ENCODE assay signal across 8 cellular contexts in the genomic region with DNA sequence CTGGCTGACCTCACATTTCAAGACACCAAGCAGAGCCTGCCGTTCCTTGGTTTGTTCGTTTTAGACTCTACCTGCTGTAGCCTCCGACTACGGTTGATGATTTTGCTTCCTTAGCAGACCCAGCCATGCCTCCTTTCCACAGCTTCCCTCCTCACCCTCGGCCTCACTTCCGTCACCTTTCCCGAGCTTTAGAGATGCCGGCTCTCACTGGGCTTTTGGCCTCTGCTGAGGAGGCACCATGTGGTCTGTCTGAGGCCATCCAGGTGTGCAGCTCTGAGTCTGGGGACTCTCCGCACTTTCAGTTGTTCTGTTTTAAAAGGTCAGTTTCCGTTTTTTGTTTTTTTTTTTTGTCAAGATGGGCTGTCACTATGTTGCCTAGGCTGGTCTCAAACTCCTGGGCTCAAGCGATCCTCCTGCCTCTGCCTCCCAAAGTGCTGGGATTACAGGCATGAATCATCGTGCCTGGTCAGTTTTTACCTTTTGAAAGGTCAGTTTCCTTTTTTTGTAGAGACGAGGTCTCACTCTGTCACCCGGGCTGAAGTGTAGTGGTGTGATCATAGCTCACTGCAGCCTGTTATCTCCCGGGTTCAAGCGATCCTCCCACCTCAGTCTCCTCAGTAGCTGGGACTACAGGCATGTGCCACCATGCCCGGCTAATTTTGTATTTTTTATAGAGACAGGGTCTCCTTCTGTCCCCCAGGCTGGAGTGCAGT. TPM values are rescaled to one million over a fixed set of nuclear protein-coding genes. Genes with fewer than 3 reads are reported as not detected.
DNase-seq lines count a peak whose midpoint lies in the region; ATAC-seq, FAIRE-seq and TF ChIP-seq lines count a peak whose summit lies in the region.

No MANE protein-coding gene starts in this region.

- no peaks in the 10 kb centered on the region for H3K9me3 Mint-ChIP-seq in activated CD8-positive, alpha-beta T cell treated with anti-CD3 and anti-CD28 coated beads, Interleukin-2, amount 10 ng/mL, durations not matched to agents 7 days and 5 days (ENCODE audit: insufficient read depth)
- no peaks in the 10 kb centered on the region for H3K9me3 Mint-ChIP-seq in activated CD8-positive, alpha-beta T cell treated with anti-CD3 and anti-CD28 coated beads for 36 hours
- H3K9me3 Mint-ChIP-seq in stimulated activated memory B cell treated with anti-CD40 and anti-IgM and Interleukin-4, amounts not matched to agents 10 μg/mL and 1 μg/mL and 100 μg/mL, for 72 hours: no peaks in the 10 kb centered on the region

- peak overlapping the region; percentile 58 for H3K27ac Mint-ChIP-seq in activated CD8-positive, alpha-beta T cell treated with anti-CD3 and anti-CD28 coated beads, Interleukin-2, amount 10 ng/mL, durations not matched to agents 7 days and 5 days
- no peak overlapping the region for H3K27ac Mint-ChIP-seq in activated CD8-positive, alpha-beta T cell treated with anti-CD3 and anti-CD28 coated beads for 36 hours
- peak overlapping the region; percentile 93 for H3K27ac Mint-ChIP-seq in stimulated activated memory B cell treated with anti-CD40 and anti-IgM and Interleukin-4, amounts not matched to agents 10 μg/mL and 1 μg/mL and 100 μg/mL, for 72 hours

- peak overlapping the region; percentile 21; the same call in 1 of the 2 replicates for H3K27ac ChIP-seq in HL-60 (replicated peaks)
- H3K27ac ChIP-seq in kidney (ENCODE audit: low read depth in 2 of 2, low read length in 2 of 2): no peak overlapping the region
- no peak overlapping the region for H3K27ac ChIP-seq in uterus

- H3K36me3 Mint-ChIP-seq in activated CD8-positive, alpha-beta T cell treated with anti-CD3 and anti-CD28 coated beads, Interleukin-2, amount 10 ng/mL, durations not matched to agents 7 days and 5 days (ENCODE audit: low read depth): peaks cover 42% of the 10 kb centered on the region
- peaks cover 11% of the 10 kb centered on the region for H3K36me3 Mint-ChIP-seq in activated CD8-positive, alpha-beta T cell treated with anti-CD3 and anti-CD28 coated beads for 36 hours (ENCODE audit: low read depth)
- H3K36me3 Mint-ChIP-seq in stimulated activated memory B cell treated with anti-CD40 and anti-IgM and Interleukin-4, amounts not matched to agents 10 μg/mL and 1 μg/mL and 100 μg/mL, for 72 hours: peaks cover 66% of the 10 kb centered on the region

- H3K36me3 ChIP-seq in kidney (ENCODE audit: control insufficient read depth in 1 of 2, insufficient read depth in 2 of 2, low read length in 2 of 2) (peaks cover 0 to 11% of the 10 kb centered on the region in 2 donors), uterus (no peaks in the 10 kb centered on the region)

- intact Hi-C loops in activated CD8-positive, alpha-beta T cell treated with anti-CD3 and anti-CD28 coated beads for 36 hours (cut with micrococcal nuclease): no loop called here
- intact Hi-C loops in kidney (cut with DNase I): no loop called here
- intact Hi-C loops in uterus (cut with DNase I; ENCODE audit: low total_unique reads): no loop called here

- no peak for FAIRE-seq in kidney (lab: Jason Lieb, UNC)

- H3K4me3 ChIP-seq in HL-60 (replicated peaks; ENCODE audit: insufficient read depth, low read length) (no peak overlapping the region), kidney (ENCODE audit: low read length in 2 of 2) (no peak overlapping the region), uterus (no peak overlapping the region)

- POLR2A ChIA-PET in activated CD8-positive, alpha-beta T cell treated with anti-CD3 and anti-CD28 coated beads, Interleukin-2, amount 10 ng/mL, durations not matched to agents 7 days and 5 days (lab: Charles Lee): no interaction called here
- POLR2A ChIA-PET in activated CD8-positive, alpha-beta T cell treated with anti-CD3 and anti-CD28 coated beads for 36 hours (lab: Charles Lee): interaction anchor here (1.0 to 1.6 kb wide), 4 partner anchors 11 to 19 kb away, joined by 3 to 4 read pairs (median 3); a partner anchor contains a TSS

- no peaks in the 10 kb centered on the region for H3K4me1 ChIP-seq in kidney (ENCODE audit: control insufficient read depth in 1 of 2, insufficient read depth in 1 of 2, low read depth in 1 of 2, low read length in 2 of 2)
- no peaks in the 10 kb centered on the region for H3K4me1 ChIP-seq in uterus

- ATAC-seq in activated CD8-positive, alpha-beta T cell treated with anti-CD3 and anti-CD28 coated beads, Interleukin-2, amount 10 ng/mL, durations not matched to agents 7 days and 5 days: no peak
- ATAC-seq in activated CD8-positive, alpha-beta T cell treated with anti-CD3 and anti-CD28 coated beads for 36 hours: no peak
- peak; percentile 38 for ATAC-seq in GM21825 (IDR thresholded peaks at IDR 0.05; ENCODE audit: unreplicated experiment)
- peak; percentile 85 for ATAC-seq in stimulated activated memory B cell treated with anti-CD40 and anti-IgM and Interleukin-4, amounts not matched to agents 10 μg/mL and 1 μg/mL and 100 μg/mL, for 72 hours

- no peaks in the 10 kb centered on the region for H3K9me3 ChIP-seq in kidney (ENCODE audit: control insufficient read depth in 1 of 2, low read length in 2 of 2)
- no peaks in the 10 kb centered on the region for H3K9me3 ChIP-seq in uterus

- CTCF ChIA-PET in activated CD8-positive, alpha-beta T cell treated with anti-CD3 and anti-CD28 coated beads, Interleukin-2, amount 10 ng/mL, durations not matched to agents 7 days and 5 days (lab: Charles Lee): no interaction called here
- CTCF ChIA-PET in activated CD8-positive, alpha-beta T cell treated with anti-CD3 and anti-CD28 coated beads for 36 hours (lab: Charles Lee): interaction anchor here (1.5 kb wide), 1 partner anchor 13 kb away, joined by 3 read pairs; no protein-coding TSS in a partner anchor

- no peak overlapping the region for H3K9ac ChIP-seq in kidney (ENCODE audit: low read length in 2 of 2)

- H3K4me1 Mint-ChIP-seq in activated CD8-positive, alpha-beta T cell treated with anti-CD3 and anti-CD28 coated beads, Interleukin-2, amount 10 ng/mL, durations not matched to agents 7 days and 5 days (ENCODE audit: low read depth): peaks cover 19% of the 10 kb centered on the region
- no peaks in the 10 kb centered on the region for H3K4me1 Mint-ChIP-seq in activated CD8-positive, alpha-beta T cell treated with anti-CD3 and anti-CD28 coated beads for 36 hours (ENCODE audit: low read depth)
- peaks cover 70% of the 10 kb centered on the region for H3K4me1 Mint-ChIP-seq in stimulated activated memory B cell treated with anti-CD40 and anti-IgM and Interleukin-4, amounts not matched to agents 10 μg/mL and 1 μg/mL and 100 μg/mL, for 72 hours

- no peak overlapping the region for H3K4me3 Mint-ChIP-seq in activated CD8-positive, alpha-beta T cell treated with anti-CD3 and anti-CD28 coated beads, Interleukin-2, amount 10 ng/mL, durations not matched to agents 7 days and 5 days
- no peak overlapping the region for H3K4me3 Mint-ChIP-seq in activated CD8-positive, alpha-beta T cell treated with anti-CD3 and anti-CD28 coated beads for 36 hours
- peak overlapping the region; percentile 75 for H3K4me3 Mint-ChIP-seq in stimulated activated memory B cell treated with anti-CD40 and anti-IgM and Interleukin-4, amounts not matched to agents 10 μg/mL and 1 μg/mL and 100 μg/mL, for 72 hours

- DNase-seq in activated CD8-positive, alpha-beta T cell treated with anti-CD3 and anti-CD28 coated beads, Interleukin-2, amount 10 ng/mL, durations not matched to agents 7 days and 5 days: no peak
- no peak for DNase-seq in activated CD8-positive, alpha-beta T cell treated with anti-CD3 and anti-CD28 coated beads for 36 hours
- DNase-seq in HL-60 (ENCODE audit: low read depth in 1 of 2, low spot score in 1 of 2) (no peak), kidney (no peak), NCI-H748 (lab: John Stamatoyannopoulos, UW; ENCODE audit: unreplicated experiment) (no peak), uterus (no peak)

- no peaks in the 10 kb centered on the region for H3K27me3 Mint-ChIP-seq in activated CD8-positive, alpha-beta T cell treated with anti-CD3 and anti-CD28 coated beads, Interleukin-2, amount 10 ng/mL, durations not matched to agents 7 days and 5 days (ENCODE audit: low read depth)
- H3K27me3 Mint-ChIP-seq in activated CD8-positive, alpha-beta T cell treated with anti-CD3 and anti-CD28 coated beads for 36 hours: no peaks in the 10 kb centered on the region
- no peaks in the 10 kb centered on the region for H3K27me3 Mint-ChIP-seq in stimulated activated memory B cell treated with anti-CD40 and anti-IgM and Interleukin-4, amounts not matched to agents 10 μg/mL and 1 μg/mL and 100 μg/mL, for 72 hours

- no peak for TF ChIP-seq POLR2A in uterus (IDR thresholded peaks at IDR 0.05)

- H3K27me3 ChIP-seq in HL-60 (ENCODE audit: insufficient read depth, poor library complexity, severe bottlenecking) (no peaks in the 10 kb centered on the region), uterus (no peaks in the 10 kb centered on the region)

- TF ChIP-seq CTCF in activated CD8-positive, alpha-beta T cell treated with anti-CD3 and anti-CD28 coated beads for 36 hours (IDR thresholded peaks at IDR 0.05): no peak
- TF ChIP-seq CTCF in HL-60 (IDR thresholded peaks at IDR 0.05; ENCODE audit: insufficient read depth, low read length) (no peak), kidney (IDR thresholded peaks at IDR 0.05; ENCODE audit: borderline replicate concordance, extremely low read depth, insufficient read depth) (no peak), uterus (IDR thresholded peaks at IDR 0.05) (no peak)

RNA-seq across cellular contexts. Expression of a gene that starts 11.7 kb away (rescaled TPM):
- 10 to 100 TPM; 72.5 to 72.8 TPM for total RNA-seq in activated CD8-positive, alpha-beta T cell treated with anti-CD3 and anti-CD28 coated beads, Interleukin-2, amount 10 ng/mL, durations not matched to agents 7 days and 5 days
- 10 to 100 TPM; 29.4 to 35.8 TPM for total RNA-seq in activated CD8-positive, alpha-beta T cell treated with anti-CD3 and anti-CD28 coated beads for 36 hours
- total RNA-seq in kidney: 45.6 TPM
- polyA plus RNA-seq in kidney (ENCODE audit: insufficient read depth, low read depth, low replicate concordance): 13.8 TPM
- total RNA-seq in uterus: 10 to 100 TPM; 15.6 to 48.9 (median 39.0) TPM

RNA-seq across cellular contexts. Expression of a gene that starts 19.5 kb away (rescaled TPM):
- 10 to 100 TPM; 10.8 to 11.1 TPM for total RNA-seq in activated CD8-positive, alpha-beta T cell treated with anti-CD3 and anti-CD28 coated beads, Interleukin-2, amount 10 ng/mL, durations not matched to agents 7 days and 5 days
- total RNA-seq in activated CD8-positive, alpha-beta T cell treated with anti-CD3 and anti-CD28 coated beads for 36 hours: 1 to 10 TPM; 6.0 to 6.9 TPM
- total RNA-seq in kidney (14.0 TPM), uterus (10 to 100 TPM in 3 of 4 donors, 1 to 10 TPM in 1; 8.7 to 31.3 (median 15.8) TPM)
- 15.4 TPM for polyA plus RNA-seq in kidney (ENCODE audit: insufficient read depth, low read depth, low replicate concordance)

RNA-seq across cellular contexts. Expression of a gene that starts 19.7 kb away (rescaled TPM):
- total RNA-seq in activated CD8-positive, alpha-beta T cell treated with anti-CD3 and anti-CD28 coated beads, Interleukin-2, amount 10 ng/mL, durations not matched to agents 7 days and 5 days: 10 to 100 TPM; 16.7 to 21.7 TPM
- 10 to 100 TPM; 12.3 to 12.7 TPM for total RNA-seq in activated CD8-positive, alpha-beta T cell treated with anti-CD3 and anti-CD28 coated beads for 36 hours
- total RNA-seq in kidney: 14.1 TPM
- 14.0 TPM for polyA plus RNA-seq in kidney (ENCODE audit: insufficient read depth, low read depth, low replicate concordance)
- 10 to 100 TPM; 16.7 to 25.6 (median 22.4) TPM for total RNA-seq in uterus

RNA-seq across cellular contexts. Expression of a gene that starts 33.6 kb away (rescaled TPM):
- total RNA-seq in activated CD8-positive, alpha-beta T cell treated with anti-CD3 and anti-CD28 coated beads, Interleukin-2, amount 10 ng/mL, durations not matched to agents 7 days and 5 days: 10 to 100 TPM; 55.7 to 62.0 TPM
- 10 to 100 TPM; 49.1 to 54.7 TPM for total RNA-seq in activated CD8-positive, alpha-beta T cell treated with anti-CD3 and anti-CD28 coated beads for 36 hours
- total RNA-seq in kidney (42.0 TPM), uterus (10 to 100 TPM in 3 of 4 donors, 1 to 10 TPM in 1; 8.2 to 38.8 (median 14.0) TPM)
- 117 TPM for polyA plus RNA-seq in kidney (ENCODE audit: insufficient read depth, low read depth, low replicate concordance)

RNA-seq across cellular contexts. Expression of a gene that starts 49.0 kb away (rescaled TPM):
- total RNA-seq in activated CD8-positive, alpha-beta T cell treated with anti-CD3 and anti-CD28 coated beads, Interleukin-2, amount 10 ng/mL, durations not matched to agents 7 days and 5 days: 10 to 100 TPM; 26.8 to 28.1 TPM
- total RNA-seq in activated CD8-positive, alpha-beta T cell treated with anti-CD3 and anti-CD28 coated beads for 36 hours: 10 to 100 TPM; 29.8 to 33.6 TPM
- 25.9 TPM for total RNA-seq in kidney
- polyA plus RNA-seq in kidney (ENCODE audit: insufficient read depth, low read depth, low replicate concordance): 20.8 TPM
- total RNA-seq in uterus: 10 to 100 TPM; 16.1 to 36.6 (median 25.4) TPM

Comparison
In these comparisons a context has a peak if more than half of its experiments do, and no peak if none do; other contexts are left out.
1. ATAC-seq: peak in GM21825 (single experiment) and stimulated activated memory B cell treated with anti-CD40 and anti-IgM and Interleukin-4, amounts not matched to agents 10 μg/mL and 1 μg/mL and 100 μg/mL, for 72 hours (single experiment); none in activated CD8-positive, alpha-beta T cell treated with anti-CD3 and anti-CD28 coated beads, Interleukin-2, amount 10 ng/mL, durations not matched to agents 7 days and 5 days (single experiment) and activated CD8-positive, alpha-beta T cell treated with anti-CD3 and anti-CD28 coated beads for 36 hours (single experiment).